8 cellular contexts compared by ENCODE assay signal in the genomic region with DNA sequence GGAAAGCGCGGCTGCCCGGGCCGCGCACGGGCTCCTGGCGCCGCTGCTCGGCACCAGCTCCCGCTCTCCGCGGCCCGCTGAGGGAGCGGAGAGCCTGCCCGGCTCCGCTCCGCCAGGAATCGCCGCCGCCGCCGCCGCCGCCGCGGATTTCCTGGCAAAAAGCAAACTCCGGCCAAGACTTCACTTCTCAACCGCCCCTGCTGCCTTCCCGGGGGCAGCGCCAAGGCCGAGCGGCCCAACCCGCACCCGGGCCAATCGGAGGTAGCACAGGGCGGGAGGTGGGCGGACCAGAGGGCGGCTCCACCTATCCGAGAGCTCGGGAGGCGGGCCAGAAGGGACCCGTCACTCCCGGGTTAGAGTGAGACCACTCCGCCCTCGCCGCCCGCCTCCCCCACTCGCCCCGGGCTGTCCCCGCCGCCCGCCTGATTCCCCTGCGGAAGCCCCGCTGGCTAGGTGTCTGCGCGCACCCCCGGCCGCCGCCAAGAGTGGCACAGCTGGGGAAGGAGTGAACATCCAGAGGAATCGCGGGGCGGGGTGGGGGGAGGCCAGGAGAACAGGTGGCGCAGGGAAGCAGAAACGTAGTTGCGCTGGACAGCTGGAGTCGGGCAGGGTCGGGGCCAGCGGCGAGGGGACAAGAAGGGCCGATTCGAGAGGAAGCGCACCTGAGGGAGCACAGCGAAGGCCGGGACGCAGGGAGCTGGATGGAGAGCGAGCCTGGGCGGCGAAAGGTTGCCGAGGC. TPM values are rescaled to one million over a fixed set of nuclear protein-coding genes. Genes with fewer than 3 reads are reported as not detected.
DNase-seq lines count a peak whose midpoint lies in the region; ATAC-seq and TF ChIP-seq lines count a peak whose summit lies in the region.

Gene LNX2 (minus strand): TSS at position 153 of the 739 bp plus-strand sequence. CDS start 38,826 bp downstream, outside the sequence.

- TF ChIP-seq POLR2A in transverse colon (IDR thresholded peaks at IDR 0.05) = peak; percentile 84

- peak within 1 kb of the TSS; percentile 96 for H3K18ac ChIP-seq in trophoblast cell (ENCODE audit: low read length)

- H4K8ac ChIP-seq in trophoblast cell (ENCODE audit: low read depth, low read length) = peak within 1 kb of the TSS; percentile 92

- H3K79me1 ChIP-seq in trophoblast cell (ENCODE audit: low read length) = peaks cover 20% of the 10 kb centered on the region

- DNase-seq in GM12865 (ENCODE audit: low read depth) (peak; percentile 98), NCI-H1417 treated with DMSO at 0.1 percent for 48 hours (lab: John Stamatoyannopoulos, UW) (peak; percentile 72), SW 1271 (lab: John Stamatoyannopoulos, UW) (peak; percentile 83 to 92), adipocyte (ENCODE audit: low read depth) (peak; percentile 99), cardiac septum (ENCODE audit: low spot score) (peak; percentile 99), trophoblast cell (peak; percentile 97), transverse colon (peak; percentile 99)

- H2BK5ac ChIP-seq in trophoblast cell (ENCODE audit: low read depth, low read length, poor library complexity) = peak within 1 kb of the TSS; percentile 85

- H3K36me3 ChIP-seq in adipocyte (ENCODE audit: control insufficient read depth, insufficient read depth, low read length, severe bottlenecking) (no peaks in the 10 kb centered on the region), trophoblast cell (ENCODE audit: control insufficient read depth in 1 of 2, insufficient read depth in 2 of 2, low read length in 2 of 2) (peaks cover 0 to 7% of the 10 kb centered on the region in 2 experiments), transverse colon (no peaks in the 10 kb centered on the region)

- H3K9me3 ChIP-seq in adipocyte (ENCODE audit: control insufficient read depth, low read length) = no peaks in the 10 kb centered on the region
- H3K9me3 ChIP-seq in trophoblast cell (ENCODE audit: insufficient read depth, low read depth, low read length) = no peaks in the 10 kb centered on the region
- H3K9me3 ChIP-seq in transverse colon = no peaks in the 10 kb centered on the region

- intact Hi-C loops in cardiac septum (cut with DNase I) (loop anchor here (1.0 to 5.0 kb wide), 3 partner anchors 88 to 193 kb away; partner anchors contain the start of gene MTIF3), transverse colon (cut with DNase I; ENCODE audit: low total_unique reads) (no loop called here)

- H3K4me1 ChIP-seq in adipocyte (ENCODE audit: control insufficient read depth, insufficient read depth, low read length) = peaks cover 39% of the 10 kb centered on the region
- H3K4me1 ChIP-seq in trophoblast cell (ENCODE audit: control insufficient read depth in 1 of 2, insufficient read depth in 2 of 2, low read length in 2 of 2) = peaks cover 2 to 10% of the 10 kb centered on the region in 2 experiments
- peaks cover 8 to 57% (median 28%) of the 10 kb centered on the region in 4 donors for H3K4me1 ChIP-seq in transverse colon

- peak; percentile 88 for ATAC-seq in HG02759 (IDR thresholded peaks at IDR 0.05; ENCODE audit: unreplicated experiment)

- H3K9ac ChIP-seq in adipocyte (ENCODE audit: low read length) (peak within 1 kb of the TSS; percentile 97), trophoblast cell (ENCODE audit: low read length) (peak within 1 kb of the TSS; percentile 91)

- H2AFZ ChIP-seq in trophoblast cell (ENCODE audit: insufficient read depth, low read length, poor library complexity) = peak within 1 kb of the TSS; percentile 82

- H3K79me2 ChIP-seq in trophoblast cell (ENCODE audit: control insufficient read depth, insufficient read depth, low read length, poor library complexity) = peaks cover 17% of the 10 kb centered on the region

- H2BK12ac ChIP-seq in trophoblast cell (ENCODE audit: low read length) = peak within 1 kb of the TSS; percentile 69

- H3K27ac ChIP-seq in trophoblast cell (ENCODE audit: low read depth, low read length) (peak within 1 kb of the TSS; percentile 99), transverse colon (peak within 1 kb of the TSS; percentile 99)

- H3K4ac ChIP-seq in trophoblast cell (ENCODE audit: low read depth, low read length) = peak within 1 kb of the TSS; percentile 91

- H3K27me3 ChIP-seq in adipocyte (replicated peaks; ENCODE audit: control insufficient read depth, insufficient read depth, low read length) = no peaks in the 10 kb centered on the region
- H3K27me3 ChIP-seq in trophoblast cell (ENCODE audit: insufficient read depth, low read length) = no peaks in the 10 kb centered on the region
- H3K27me3 ChIP-seq in transverse colon = no peaks in the 10 kb centered on the region

- TF ChIP-seq EP300 in transverse colon (IDR thresholded peaks at IDR 0.05; ENCODE audit: low read depth) = no peak

- no peak within 1 kb of the TSS for H3K23ac ChIP-seq in trophoblast cell (ENCODE audit: low read length)

- WGBS in trophoblast cell (ENCODE audit: extremely low coverage, insufficient coverage, insufficient read length) = no CpG with 5 or more reads among the region's 79 CpGs
- 0% methylated on average over 2 to 24 of the region's 79 CpGs for WGBS in transverse colon (ENCODE audit: low coverage in 1 of 2), 2 donors

- H2AK5ac ChIP-seq in trophoblast cell (ENCODE audit: low read length) = peak within 1 kb of the TSS; percentile 77

- H3K14ac ChIP-seq in trophoblast cell (ENCODE audit: low read length) = peak within 1 kb of the TSS; percentile 95

- in situ Hi-C loops in transverse colon (cut with MboI; ENCODE audit: low pct_ligation_motif_present in 1 of 4, low pct_unique_long_range_greater_than_20kb in 1 of 4, low sequenced_read_pairs in 3 of 4) = no loop called here

- peak within 1 kb of the TSS; percentile 97 for H4K91ac ChIP-seq in trophoblast cell (ENCODE audit: low read depth, low read length)

- H3K4me3 ChIP-seq in GM12865 (ENCODE audit: low read depth, low read length) = peak within 1 kb of the TSS; percentile 88
- H3K4me3 ChIP-seq in adipocyte (ENCODE audit: low read length) = peak within 1 kb of the TSS; percentile 98
- peak within 1 kb of the TSS; percentile 98 for H3K4me3 ChIP-seq in trophoblast cell (ENCODE audit: low read depth, low read length)
- peak within 1 kb of the TSS; percentile 90 to 98 (median 94) for H3K4me3 ChIP-seq in transverse colon

- H2BK120ac ChIP-seq in trophoblast cell (ENCODE audit: insufficient read depth, low read length, poor library complexity) = peak within 1 kb of the TSS; percentile 92

- H3K4me2 ChIP-seq in trophoblast cell (ENCODE audit: low read length) = peak within 1 kb of the TSS; percentile 96

- H4K12ac ChIP-seq in trophoblast cell (ENCODE audit: low read depth, low read length) = peak within 1 kb of the TSS; percentile 90

- no peak for TF ChIP-seq CTCF in GM12865 (IDR thresholded peaks at IDR 0.05; ENCODE audit: insufficient read depth, low read depth, low read length, missing control alignments)
- TF ChIP-seq CTCF in transverse colon (IDR thresholded peaks at IDR 0.05) = no peak

RNA-seq across cellular contexts. Expression of gene LNX2, which starts in this region (rescaled TPM):
- total RNA-seq in cardiac septum (15.8 TPM), transverse colon (10 to 100 TPM in 3 of 4 donors, 1 to 10 TPM in 1; 1.8 to 29.6 (median 18.9) TPM)
- 7.8 and 7.9 TPM in 2 replicates for polyA plus RNA-seq in trophoblast cell (2013)

Comparison
In these comparisons a context has a peak if more than half of its experiments do, and no peak if none do; other contexts are left out.
1. Peak in every context shown above with its lines: DNase-seq, ATAC-seq, H3K4me3 ChIP-seq and H3K27ac ChIP-seq.